ENCODE assay signal across 7 cellular contexts in the genomic region with DNA sequence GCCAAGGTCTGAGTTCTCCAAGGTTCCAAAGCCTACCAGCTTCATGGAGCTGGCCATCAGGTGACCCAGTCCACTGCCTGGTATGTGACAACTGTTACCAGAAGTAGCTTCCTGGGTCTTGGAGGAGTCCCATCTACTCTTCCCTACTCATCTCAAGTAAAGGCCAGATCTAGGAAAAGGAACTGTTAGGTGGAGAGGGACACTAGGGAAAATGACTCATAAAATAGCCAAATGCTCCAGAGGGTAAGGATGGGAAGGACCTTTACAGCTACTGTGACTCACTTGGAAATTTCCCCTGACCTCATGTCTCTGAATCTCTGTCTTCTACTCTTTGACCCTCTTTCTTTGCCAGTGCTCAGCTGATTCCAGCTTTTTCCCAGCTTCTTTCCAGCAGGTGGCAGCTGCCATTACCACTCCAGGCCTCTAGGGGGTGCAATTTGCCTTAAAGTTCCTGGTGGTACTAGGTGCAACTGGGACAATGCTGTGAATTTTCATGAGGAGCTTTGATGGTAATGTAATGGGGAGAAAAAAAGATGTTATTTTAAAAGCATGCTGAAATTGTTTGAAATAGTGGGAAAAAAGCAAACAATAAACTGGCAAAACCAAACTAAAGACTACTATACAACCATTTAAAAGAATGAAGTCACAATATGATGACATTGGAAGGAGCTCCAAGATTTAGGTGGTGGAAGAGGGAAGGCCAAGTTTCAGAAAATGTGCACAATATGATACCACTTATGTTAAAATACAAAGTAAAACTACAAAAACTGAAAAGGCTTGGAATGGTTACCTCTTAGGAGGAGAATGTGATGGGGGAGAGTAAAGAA. TPM values are rescaled to one million over a fixed set of nuclear protein-coding genes. Genes with fewer than 3 reads are reported as not detected.
DNase-seq lines count a peak whose midpoint lies in the region; ATAC-seq and TF ChIP-seq lines count a peak whose summit lies in the region.

No MANE protein-coding gene starts in this region.

- peaks cover 9% of the 10 kb centered on the region for H3K4me1 Mint-ChIP-seq in brain

- DNase-seq in NB4 (ENCODE audit: low read depth) = peak; percentile 71
- peak in 4 of 5 donors; percentile 20 to 55 (median 32) for DNase-seq in T-helper 1 cell
- peak; percentile 22 for DNase-seq in iPS DF 6.9 (ENCODE audit: low read depth, low spot score)
- peak; percentile 33 to 48 (median 35) for DNase-seq in stimulated activated CD4-positive, alpha-beta T cell treated with anti-CD3 and anti-CD28 coated beads, Interleukin-12 subunit alpha, Interleukin-12 subunit beta, amount 100 ng/mL, for 48 hours (ENCODE audit: low read depth in 2 of 3, low spot score in 1 of 3)

- no peak for ATAC-seq in GM21529 (IDR thresholded peaks at IDR 0.05; ENCODE audit: unreplicated experiment)

- no peaks in the 10 kb centered on the region for H3K4me1 ChIP-seq in iPS DF 6.9 (ENCODE audit: control insufficient read depth, insufficient read depth, low read length)

- TF ChIP-seq POLR2A in NB4 (IDR thresholded peaks at IDR 0.05; ENCODE audit: extremely low read depth, insufficient read length) = no peak

- H3K36me3 Mint-ChIP-seq in brain = peaks cover 38% of the 10 kb centered on the region

- H3K27ac Mint-ChIP-seq in brain = peak overlapping the region; percentile 2 to 60 (median 22)

- no peaks in the 10 kb centered on the region for H3K9me3 Mint-ChIP-seq in brain

- no peak overlapping the region for H3K27ac ChIP-seq in iPS DF 6.9 (ENCODE audit: low read length)

- H3K4me3 ChIP-seq in NB4 (ENCODE audit: low read depth, low read length) (no peak overlapping the region), iPS DF 6.9 (ENCODE audit: low read length) (no peak overlapping the region)

- no peaks in the 10 kb centered on the region for H3K36me3 ChIP-seq in iPS DF 6.9 (ENCODE audit: control insufficient read depth, insufficient read depth, low read length)

- H3K9me3 ChIP-seq in iPS DF 6.9 (ENCODE audit: control insufficient read depth, insufficient read depth, low read length) = no peaks in the 10 kb centered on the region

- no peaks in the 10 kb centered on the region for H3K27me3 ChIP-seq in iPS DF 6.9 (ENCODE audit: control insufficient read depth, insufficient read depth, low read length)

- H3K27me3 Mint-ChIP-seq in brain = no peaks in the 10 kb centered on the region

- no peak overlapping the region for H3K4me3 Mint-ChIP-seq in brain

- TF ChIP-seq CTCF in GM12801 (IDR thresholded peaks at IDR 0.05; ENCODE audit: extremely low read depth, insufficient read length) = peak; percentile 64
- TF ChIP-seq CTCF in NB4 (IDR thresholded peaks at IDR 0.05; ENCODE audit: low read depth, low read length) = peak; percentile 100
- TF ChIP-seq CTCF in brain (conservative IDR thresholded peaks at IDR 0.05) = peak; percentile 94 to 96

RNA-seq across cellular contexts. Expression of a gene that starts 27.1 kb away (rescaled TPM):
- polyA plus RNA-seq in brain (ENCODE audit: insufficient read depth, low read depth, low replicate concordance) = 13.5 TPM

RNA-seq across cellular contexts. Expression of a gene that starts 54.6 kb away (rescaled TPM):
- polyA plus RNA-seq in brain (ENCODE audit: insufficient read depth, low read depth, low replicate concordance) = 42.7 TPM

RNA-seq across cellular contexts. Expression of a gene that starts 54.8 kb away (rescaled TPM):
- polyA plus RNA-seq in brain (ENCODE audit: insufficient read depth, low read depth, low replicate concordance) = 1.7 TPM
